In genomic region chr15:54575586-54575985, GRCh38 we compare ENCODE assay signal across 24 cellular contexts.
"Had no signal": no experiment of that assay in that cellular context is flagged by ENCODE, and none has a peak within 500 bp of the region (broad histone marks: within the 10 kb centered on the region; RNA-seq: fewer than 3 reads in every experiment).

No MANE protein-coding gene starts in this region.

- DNase-seq: stimulated activated CD4-positive, alpha-beta T cell treated with anti-CD3 and anti-CD28 coated beads, Interleukin-2, amount 100 ng/mL, for 48 hours; stimulated activated CD4-positive, alpha-beta T cell treated with anti-CD3 and anti-CD28 coated beads, Interleukin-4, amount 100 ng/mL, for 1 hour; stimulated activated CD4-positive, alpha-beta T cell treated with anti-CD3 and anti-CD28 coated beads, Interleukin-4, amount 100 ng/mL, for 24 hours; stimulated activated CD4-positive, alpha-beta T cell treated with anti-CD3 and anti-CD28 coated beads, Interleukin-4, amount 100 ng/mL, for 4 hours; stimulated activated CD8-positive, alpha-beta memory T cell treated with anti-CD3 and anti-CD28 coated beads, Interleukin-4, amount 100 ng/mL, for 48 hours; stimulated activated naive B cell treated with anti-CD40 and anti-IgM and Interleukin-4, amounts not matched to agents 10 μg/mL and 1 μg/mL and 100 μg/mL, for 72 hours; stimulated activated naive CD4-positive, alpha-beta T cell; stimulated activated naive CD4-positive, alpha-beta T cell treated with Interleukin-2 at 50 U/mL for 16 hours; stimulated activated naive CD8-positive, alpha-beta T cell treated with anti-CD3 and anti-CD28 coated beads, Interleukin-15, amount 100 ng/mL, for 72 hours; stimulated activated naive CD8-positive, alpha-beta T cell treated with anti-CD3 and anti-CD28 coated beads, Interleukin-15, Interleukin-2, amounts not matched to agents 100 U/mL and 50 U/mL, for 24 hours; stomach; testis; thyroid gland; tibial artery; transverse colon; upper lobe of left lung; upper lobe of right lung; uterus had no signal

- H3K27ac ChIP-seq: stomach, suprapubic skin, testis, thoracic aorta, thyroid gland, tibial artery, tibial nerve, transverse colon, upper lobe of left lung, upper lobe of right lung, uterus, vagina had no signal

- H3K36me3 ChIP-seq: stomach, suprapubic skin, thoracic aorta, thyroid gland, tibial artery, tibial nerve, transverse colon, upper lobe of left lung, upper lobe of right lung, uterus, vagina had no signal

- H3K4me1 ChIP-seq: stomach, suprapubic skin, testis, thyroid gland, transverse colon, upper lobe of left lung, upper lobe of right lung, uterus, vagina had no signal

- H3K27me3 ChIP-seq: stomach, suprapubic skin, testis, thyroid gland, tibial artery, tibial nerve, transverse colon, upper lobe of left lung, upper lobe of right lung, uterus, vagina had no signal

- H3K9me3 ChIP-seq: stomach, suprapubic skin, testis, thoracic aorta, thyroid gland, tibial artery, tibial nerve, transverse colon, upper lobe of left lung, upper lobe of right lung, uterus, vagina had no signal

- H3K4me3 ChIP-seq: stomach, suprapubic skin, testis, thoracic aorta, thyroid gland, tibial artery, tibial nerve, transverse colon, upper lobe of left lung, upper lobe of right lung, uterus, vagina had no signal

- ATAC-seq: stimulated activated effector memory CD8-positive, alpha-beta T cell treated with anti-CD3 and anti-CD28 coated beads, Interleukin-12 subunit alpha, Interleukin-12 subunit beta, amount 100 ng/mL, for 72 hours; stimulated activated memory B cell treated with anti-CD40 and anti-IgM and Interleukin-4, amounts not matched to agents 10 μg/mL and 1 μg/mL and 100 μg/mL, for 72 hours; stimulated activated naive B cell treated with anti-CD40 and anti-IgM and Interleukin-4, amounts not matched to agents 10 μg/mL and 1 μg/mL and 100 μg/mL, for 72 hours; stimulated activated naive CD8-positive, alpha-beta T cell treated with anti-CD3 and anti-CD28 coated beads, Interleukin-15, amount 100 ng/mL, for 72 hours; stimulated activated naive CD8-positive, alpha-beta T cell treated with anti-CD3 and anti-CD28 coated beads, Interleukin-15, Interleukin-2, amounts not matched to agents 100 U/mL and 50 U/mL, for 24 hours; upper lobe of right lung had no signal
